In genomic region chr7:74235525-74236269, GRCh38 we compare ENCODE assay signal across 1 cellular context.
TF ChIP-seq lines count a peak whose summit lies in the region.

No MANE protein-coding gene starts in this region.

TF ChIP-seq in IMR-90, 13 proteins besides CTCF, POLR2A, EP300 and RAD21:
- no peak for TF ChIP-seq FOS (IDR thresholded peaks at IDR 0.05; ENCODE audit: low read depth, low read length)
- TF ChIP-seq CHD1 (IDR thresholded peaks at IDR 0.05; ENCODE audit: low read depth, low read length) = no peak
- TF ChIP-seq RCOR1 (IDR thresholded peaks at IDR 0.05; ENCODE audit: insufficient replicate concordance, low read length) = no peak
- no peak for TF ChIP-seq NFE2L2 (IDR thresholded peaks at IDR 0.05; ENCODE audit: low read depth, low read length)
- TF ChIP-seq, protein P1, sequence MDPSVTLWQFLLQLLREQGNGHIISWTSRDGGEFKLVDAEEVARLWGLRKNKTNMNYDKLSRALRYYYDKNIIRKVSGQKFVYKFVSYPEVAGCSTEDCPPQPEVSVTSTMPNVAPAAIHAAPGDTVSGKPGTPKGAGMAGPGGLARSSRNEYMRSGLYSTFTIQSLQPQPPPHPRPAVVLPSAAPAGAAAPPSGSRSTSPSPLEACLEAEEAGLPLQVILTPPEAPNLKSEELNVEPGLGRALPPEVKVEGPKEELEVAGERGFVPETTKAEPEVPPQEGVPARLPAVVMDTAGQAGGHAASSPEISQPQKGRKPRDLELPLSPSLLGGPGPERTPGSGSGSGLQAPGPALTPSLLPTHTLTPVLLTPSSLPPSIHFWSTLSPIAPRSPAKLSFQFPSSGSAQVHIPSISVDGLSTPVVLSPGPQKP (IDR thresholded peaks at IDR 0.05; ENCODE audit: borderline replicate concordance, low read depth, low read length) = no peak
- no peak for TF ChIP-seq USF2 (IDR thresholded peaks at IDR 0.05; ENCODE audit: low read depth, low read length)
- TF ChIP-seq BHLHE40 (IDR thresholded peaks at IDR 0.05; ENCODE audit: low read depth, low read length) = no peak
- no peak for TF ChIP-seq MAZ (IDR thresholded peaks at IDR 0.05; ENCODE audit: borderline replicate concordance, low read depth, low read length)
- no peak for TF ChIP-seq SMC3 (IDR thresholded peaks at IDR 0.05; ENCODE audit: low read depth, low read length)
- TF ChIP-seq RFX5 (IDR thresholded peaks at IDR 0.05; ENCODE audit: low read depth, low read length) = no peak
- TF ChIP-seq MAFK (IDR thresholded peaks at IDR 0.05; ENCODE audit: low read depth, low read length) = no peak
- TF ChIP-seq CEBPB (IDR thresholded peaks at IDR 0.05; ENCODE audit: low read depth, low read length) = no peak
- no peak for TF ChIP-seq MXI1 (IDR thresholded peaks at IDR 0.05; ENCODE audit: borderline replicate concordance, low read depth, low read length)
